Comparison of ENCODE assay signal across 26 cellular contexts in genomic region chr14:88079624-88080023, GRCh38.
A peak's percentile ranks its signal among the peaks of the same experiment; 100 is the strongest.
DNase-seq lines count a peak whose midpoint lies in the region; ATAC-seq, FAIRE-seq and TF ChIP-seq lines count a peak whose summit lies in the region.
"Had no signal": no experiment of that assay in that cellular context is flagged by ENCODE, and none has a peak within 500 bp of the region (broad histone marks: within the 10 kb centered on the region; RNA-seq: fewer than 3 reads in every experiment).

No MANE protein-coding gene starts in this region.

- no peak overlapping the region for H3K4me3 ChIP-seq in HepG2 (replicated peaks in 1 of 3; ENCODE audit: insufficient read depth in 1 of 3, low read depth in 2 of 3, low read length in 3 of 3)
- H3K4me3 ChIP-seq in right lobe of liver, result no peak overlapping the region
- H3K4me3 ChIP-seq in kidney (ENCODE audit: low read length in 2 of 2), result no peak overlapping the region
- H3K4me3 ChIP-seq: BLaER1, GM23338, SJSA1 had no signal

- 100% methylated on average over 2 of the region's 2 CpGs for WGBS in HepG2 (ENCODE audit: low lambda C conversion rate)
- WGBS in right lobe of liver (ENCODE audit: insufficient coverage, low coverage, low lambda C conversion rate, missing lambda C conversion rate), result 82% methylated on average over 2 of the region's 2 CpGs

- no peaks in the 10 kb centered on the region for H3K27me3 ChIP-seq in HepG2 (ENCODE audit: control insufficient read depth in 1 of 2, insufficient read depth in 2 of 2, low read length in 2 of 2)
- H3K27me3 ChIP-seq in right lobe of liver, result no peaks in the 10 kb centered on the region
- H3K27me3 ChIP-seq: BLaER1, SJSA1 had no signal

- no peak for FAIRE-seq in HepG2 (lab: Jason Lieb, UNC)
- FAIRE-seq in kidney (lab: Jason Lieb, UNC), result no peak
- FAIRE-seq: D721Med, GM18507 had no signal

- peaks cover 6% of the 10 kb centered on the region for H3K4me1 Mint-ChIP-seq in memory B cell
- H3K4me1 Mint-ChIP-seq: GM23338, H9, T-cell had no signal

- DNase-seq in HepG2 (ENCODE audit: low spot score) (no peak), right lobe of liver (no peak), NCI-H146 (lab: John Stamatoyannopoulos, UW) (peak; percentile 97), NCI-H748 treated with DMSO at 0.1 percent for 48 hours (lab: John Stamatoyannopoulos, UW) (peak; percentile 100), memory B cell (ENCODE audit: low spot score in 2 of 2) (no peak), kidney (no peak), inferior parietal cortex (ENCODE audit: extremely low spot score) (no peak)
- DNase-seq: CD4-positive, CD25-positive, alpha-beta regulatory T cell; DMS53; H9; MM.1S; NCI-H1694 treated with DMSO at 0.1 percent for 48 hours; NCI-H2171; NCI-H226; NCI-H510A; NCI-H82; Right ventricle myocardium superior; RPMI8226; T-cell had no signal

- H3K36me3 ChIP-seq in HepG2 (replicated peaks in 1 of 2; ENCODE audit: control insufficient read depth in 1 of 2, insufficient read depth in 2 of 2, low read length in 2 of 2) (peaks cover 4 to 10% of the 10 kb centered on the region in 2 experiments; a peak in 4 of 5 replicates), right lobe of liver (peaks cover 0 to 6% (median 0%) of the 10 kb centered on the region in 4 donors), kidney (ENCODE audit: control insufficient read depth in 1 of 2, insufficient read depth in 2 of 2, low read length in 2 of 2) (no peaks in the 10 kb centered on the region)
- H3K36me3 ChIP-seq: BLaER1, SJSA1 had no signal

- no peak overlapping the region for H2AFZ ChIP-seq in HepG2 (ENCODE audit: low read length)
- H2AFZ ChIP-seq: GM23338 had no signal

- H3K27ac ChIP-seq in HepG2 (ENCODE audit: extremely low read length, insufficient read depth, low read length) (no peak overlapping the region), right lobe of liver (no peak overlapping the region), kidney (ENCODE audit: low read depth in 2 of 2, low read length in 2 of 2) (no peak overlapping the region)
- H3K27ac ChIP-seq: BLaER1, KMS-11, SJSA1 had no signal

- H3K9me3 Mint-ChIP-seq in memory B cell, result no peaks in the 10 kb centered on the region
- H3K9me3 Mint-ChIP-seq: GM23338, H9, T-cell had no signal

- CTCF ChIA-PET in HepG2 (lab: Yijun Ruan, JAX; ENCODE audit: low intra/inter-chr PET ratio, low total read pairs), result no interaction called here

- POLR2A ChIA-PET in HepG2 (lab: Yijun Ruan, JAX), result no interaction called here

- no peak for TF ChIP-seq EP300 in HepG2 (IDR thresholded peaks at IDR 0.05; ENCODE audit: low read depth in 2 of 2, low read length in 2 of 2)
- TF ChIP-seq EP300 in HepG2 (CRISPR knock-in tag; IDR thresholded peaks at IDR 0.05; ENCODE audit: borderline replicate concordance), result no peak

- ATAC-seq in HepG2 (no peak), right lobe of liver (no peak), memory B cell (ENCODE audit: low read depth) (no peak), GM21529 (IDR thresholded peaks at IDR 0.05; ENCODE audit: unreplicated experiment) (no peak)
- ATAC-seq: GM23338, T-cell had no signal

- peaks cover 10% of the 10 kb centered on the region for H3K4me1 ChIP-seq in HepG2 (ENCODE audit: insufficient read depth, low read length)
- no peaks in the 10 kb centered on the region for H3K4me1 ChIP-seq in right lobe of liver
- no peaks in the 10 kb centered on the region for H3K4me1 ChIP-seq in kidney (ENCODE audit: control insufficient read depth in 1 of 2, insufficient read depth in 1 of 2, low read depth in 1 of 2, low read length in 2 of 2)
- H3K4me1 ChIP-seq: BLaER1, SJSA1 had no signal

- H3K36me3 Mint-ChIP-seq in memory B cell, result no peaks in the 10 kb centered on the region
- H3K36me3 Mint-ChIP-seq: CD4-positive, CD25-positive, alpha-beta regulatory T cell; T-cell had no signal

- no TSS peak for BruUV-seq in HepG2 (replicated peaks; lab: Mats Ljungman, UMichigan)

- TF ChIP-seq CTCF in HepG2 (CRISPR knock-in tag; IDR thresholded peaks at IDR 0.05) (no peak), right lobe of liver (IDR thresholded peaks at IDR 0.05) (no peak), kidney (IDR thresholded peaks at IDR 0.05; ENCODE audit: borderline replicate concordance, extremely low read depth, insufficient read depth) (no peak)

- H3K9ac ChIP-seq in HepG2 (ENCODE audit: insufficient read depth, low read depth, low read length) (no peak overlapping the region), kidney (ENCODE audit: low read length in 2 of 2) (no peak overlapping the region)
- H3K9ac ChIP-seq: BLaER1, KMS-11 had no signal

- H3K4me2 ChIP-seq in HepG2 (ENCODE audit: low read depth, low read length), result no peak overlapping the region
- H3K4me2 ChIP-seq: BLaER1, GM23338, KMS-11 had no signal

- no peak for TF ChIP-seq RAD21 in HepG2 (CRISPR knock-in tag; IDR thresholded peaks at IDR 0.05)

- TF ChIP-seq POLR2A in HepG2 (IDR thresholded peaks at IDR 0.05; ENCODE audit: insufficient read depth in 1 of 2, low read depth in 2 of 2, low read length in 2 of 2), result no peak
- TF ChIP-seq POLR2A in right lobe of liver (IDR thresholded peaks at IDR 0.05), result no peak

- intact Hi-C loops in HepG2 (cut with micrococcal nuclease; ENCODE audit: unreplicated experiment) (no loop called here), right lobe of liver (cut with DNase I) (no loop called here), kidney (cut with DNase I) (no loop called here)

- in situ Hi-C loops in HepG2 (cut with HindIII; ENCODE audit: extremely low pct_ligation_motif_present, low pct_unique_long_range_greater_than_20kb), result no loop called here

- no peaks in the 10 kb centered on the region for H4K20me1 ChIP-seq in HepG2 (ENCODE audit: insufficient read depth, low read length)
- H4K20me1 ChIP-seq: BLaER1 had no signal

- peak overlapping the region; percentile 54 for H3K27ac Mint-ChIP-seq in memory B cell
- H3K27ac Mint-ChIP-seq: GM23338, H9, T-cell had no signal

- H3K27me3 Mint-ChIP-seq in memory B cell, result peaks cover 6% of the 10 kb centered on the region
- H3K27me3 Mint-ChIP-seq: T-cell had no signal

- H3K79me2 ChIP-seq in HepG2 (ENCODE audit: insufficient read depth, low read length), result no peaks in the 10 kb centered on the region

- no peaks in the 10 kb centered on the region for H3K9me3 ChIP-seq in HepG2 (ENCODE audit: low read length)
- H3K9me3 ChIP-seq in right lobe of liver, result no peaks in the 10 kb centered on the region
- no peaks in the 10 kb centered on the region for H3K9me3 ChIP-seq in kidney (ENCODE audit: control insufficient read depth in 1 of 2, low read length in 2 of 2)
- H3K9me3 ChIP-seq: BLaER1, SJSA1 had no signal

- no peak overlapping the region for H3K4me3 Mint-ChIP-seq in memory B cell
- H3K4me3 Mint-ChIP-seq: CD4-positive, CD25-positive, alpha-beta regulatory T cell; GM23338; H9; T-cell had no signal

TF ChIP-seq in HepG2, 621 proteins besides CTCF, POLR2A, EP300 and RAD21:
- TF ChIP-seq MAFF (IDR thresholded peaks at IDR 0.05; ENCODE audit: low read depth, low read length) (peak; percentile 81), KLF12 (CRISPR knock-in tag; IDR thresholded peaks at IDR 0.05; ENCODE audit: borderline replicate concordance) (no peak), MAFK (conservative IDR thresholded peaks at IDR 0.05 in 1 of 2, IDR thresholded peaks at IDR 0.05 in 1 of 2; ENCODE audit: low read length in 2 of 2) (peak; percentile 77 to 86)

Comparison
In these comparisons a context has a peak if more than half of its experiments do, and no peak if none do; other contexts are left out.
1. DNase-seq: peak in NCI-H146 (single experiment) and NCI-H748 treated with DMSO at 0.1 percent for 48 hours (single experiment); none in HepG2 (single experiment), right lobe of liver (0 of 3), memory B cell (0 of 2), kidney (single experiment) and inferior parietal cortex (single experiment).